Comparison of ENCODE assay signal across 13 cellular contexts in genomic region chr11:2767751-2768150, GRCh38.
"Had no signal": no experiment of that assay in that cellular context is flagged by ENCODE, and none has a peak within 500 bp of the region (broad histone marks: within the 10 kb centered on the region; RNA-seq: fewer than 3 reads in every experiment).

No MANE protein-coding gene starts in this region.

- H3K36me3 Mint-ChIP-seq: immature natural killer cell; natural killer cell treated with Interleukin-12 subunit alpha and Interleukin-12 subunit beta and Interleukin-15 and Interleukin-18, amount 100 ng/mL, for 72 hours had no signal

- H3K4me1 Mint-ChIP-seq: immature natural killer cell had no signal

- H3K4me1 ChIP-seq: tibial artery had no signal

- H3K27me3 Mint-ChIP-seq: activated naive CD4-positive, alpha-beta T cell treated with anti-CD3 and anti-CD28 coated beads, Interleukin-2, amount 50 U/mL, for 24 hours had no signal

- DNase-seq: activated CD4-positive, alpha-beta T cell treated with anti-CD3 and anti-CD28 coated beads for 4 hours; dermis blood vessel endothelial cell; hypothalamus; immature natural killer cell; left cardiac atrium; stimulated activated CD4-positive, alpha-beta T cell treated with anti-CD3 and anti-CD28 coated beads, Interleukin-4, amount 100 ng/mL, for 1 hour; tibial artery had no signal

- H3K4me3 Mint-ChIP-seq: activated naive CD4-positive, alpha-beta T cell treated with anti-CD3 and anti-CD28 coated beads, Interleukin-2, amount 50 U/mL, for 24 hours; central memory CD8-positive, alpha-beta T cell; immature natural killer cell; natural killer cell treated with Interleukin-12 subunit alpha and Interleukin-12 subunit beta and Interleukin-15 and Interleukin-18, amount 100 ng/mL, for 72 hours had no signal

- H3K4me3 ChIP-seq: SJSA1, tibial artery had no signal

- H3K27ac ChIP-seq: RWPE1, SJSA1, tibial artery had no signal

- ATAC-seq: left cardiac atrium; natural killer cell treated with Interleukin-12 subunit alpha and Interleukin-12 subunit beta and Interleukin-15 and Interleukin-18, amount 100 ng/mL, for 72 hours had no signal

- H3K27ac Mint-ChIP-seq: activated naive CD4-positive, alpha-beta T cell treated with anti-CD3 and anti-CD28 coated beads, Interleukin-2, amount 50 U/mL, for 24 hours; activated T-helper 2 cell treated with anti-CD3 and anti-CD28 coated beads, Interferon-gamma antibody, Interleukin-2, Interleukin-4, amounts not matched to agents 10 μg/mL and 5 μg/mL and 100 μg/mL, durations not matched to agents 14 hours and 24 hours and 36 hours; immature natural killer cell; natural killer cell treated with Interleukin-12 subunit alpha and Interleukin-12 subunit beta and Interleukin-15 and Interleukin-18, amount 100 ng/mL, for 72 hours had no signal

- H3K9me3 Mint-ChIP-seq: activated naive CD4-positive, alpha-beta T cell treated with anti-CD3 and anti-CD28 coated beads, Interleukin-2, amount 50 U/mL, for 24 hours; central memory CD8-positive, alpha-beta T cell; immature natural killer cell; natural killer cell treated with Interleukin-12 subunit alpha and Interleukin-12 subunit beta and Interleukin-15 and Interleukin-18, amount 100 ng/mL, for 72 hours had no signal

- H3K36me3 ChIP-seq: SJSA1, tibial artery had no signal

- H3K9me3 ChIP-seq: SJSA1, tibial artery had no signal
